In the genomic region with DNA sequence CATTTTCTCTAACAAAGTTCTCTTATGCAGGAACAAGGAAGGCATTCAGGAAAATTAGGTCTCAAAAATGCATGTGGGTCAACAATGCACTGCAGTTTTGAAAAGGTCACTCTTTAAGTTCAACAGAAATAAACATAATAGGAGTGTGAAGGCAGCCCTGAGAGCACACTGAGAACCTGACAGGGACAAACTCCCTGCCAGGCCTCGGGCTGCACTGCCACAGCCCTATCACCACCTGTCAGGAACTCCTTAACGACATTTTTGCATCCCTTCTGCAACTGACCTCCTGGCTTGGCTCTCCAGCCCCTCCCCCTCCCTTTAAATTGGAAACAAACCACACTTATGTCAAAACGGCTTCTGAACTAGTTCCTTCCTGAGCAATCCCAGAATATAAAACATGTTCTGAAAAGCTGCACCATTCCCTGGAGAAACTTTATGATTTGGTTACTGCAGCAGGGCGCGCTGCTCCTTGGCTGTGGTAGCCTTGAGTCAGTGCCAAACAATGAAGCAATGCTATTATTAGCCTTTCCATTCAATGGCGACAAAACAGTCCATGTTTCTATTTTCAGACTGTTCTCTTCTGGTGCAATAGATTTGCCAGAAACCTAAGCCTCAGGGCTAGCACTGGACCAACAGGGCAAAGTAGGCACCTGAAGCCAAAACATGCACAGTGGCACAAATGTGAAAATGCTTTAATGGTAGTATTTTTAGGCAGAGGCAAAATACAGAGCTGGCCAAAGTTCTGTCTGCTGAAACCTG, we compare ENCODE assay signal across 1 cellular context.
TF ChIP-seq lines count a peak whose summit lies in the region.

No MANE protein-coding gene starts in this region.

TF ChIP-seq in GM23338, 12 proteins besides CTCF, POLR2A, EP300 and RAD21 (continued from another document):
- TF ChIP-seq, protein P1, sequence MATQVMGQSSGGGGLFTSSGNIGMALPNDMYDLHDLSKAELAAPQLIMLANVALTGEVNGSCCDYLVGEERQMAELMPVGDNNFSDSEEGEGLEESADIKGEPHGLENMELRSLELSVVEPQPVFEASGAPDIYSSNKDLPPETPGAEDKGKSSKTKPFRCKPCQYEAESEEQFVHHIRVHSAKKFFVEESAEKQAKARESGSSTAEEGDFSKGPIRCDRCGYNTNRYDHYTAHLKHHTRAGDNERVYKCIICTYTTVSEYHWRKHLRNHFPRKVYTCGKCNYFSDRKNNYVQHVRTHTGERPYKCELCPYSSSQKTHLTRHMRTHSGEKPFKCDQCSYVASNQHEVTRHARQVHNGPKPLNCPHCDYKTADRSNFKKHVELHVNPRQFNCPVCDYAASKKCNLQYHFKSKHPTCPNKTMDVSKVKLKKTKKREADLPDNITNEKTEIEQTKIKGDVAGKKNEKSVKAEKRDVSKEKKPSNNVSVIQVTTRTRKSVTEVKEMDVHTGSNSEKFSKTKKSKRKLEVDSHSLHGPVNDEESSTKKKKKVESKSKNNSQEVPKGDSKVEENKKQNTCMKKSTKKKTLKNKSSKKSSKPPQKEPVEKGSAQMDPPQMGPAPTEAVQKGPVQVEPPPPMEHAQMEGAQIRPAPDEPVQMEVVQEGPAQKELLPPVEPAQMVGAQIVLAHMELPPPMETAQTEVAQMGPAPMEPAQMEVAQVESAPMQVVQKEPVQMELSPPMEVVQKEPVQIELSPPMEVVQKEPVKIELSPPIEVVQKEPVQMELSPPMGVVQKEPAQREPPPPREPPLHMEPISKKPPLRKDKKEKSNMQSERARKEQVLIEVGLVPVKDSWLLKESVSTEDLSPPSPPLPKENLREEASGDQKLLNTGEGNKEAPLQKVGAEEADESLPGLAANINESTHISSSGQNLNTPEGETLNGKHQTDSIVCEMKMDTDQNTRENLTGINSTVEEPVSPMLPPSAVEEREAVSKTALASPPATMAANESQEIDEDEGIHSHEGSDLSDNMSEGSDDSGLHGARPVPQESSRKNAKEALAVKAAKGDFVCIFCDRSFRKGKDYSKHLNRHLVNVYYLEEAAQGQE (IDR thresholded peaks at IDR 0.05; ENCODE audit: unreplicated experiment), result no peak
- no peak for TF ChIP-seq NANOG (IDR thresholded peaks at IDR 0.05; ENCODE audit: borderline replicate concordance)
